In genomic region chr15:37019479-37020433, GRCh38 we compare ENCODE assay signal across 10 cellular contexts.
A peak's percentile ranks its signal among the peaks of the same experiment; 100 is the strongest.
DNase-seq lines count a peak whose midpoint lies in the region; ATAC-seq and TF ChIP-seq lines count a peak whose summit lies in the region.
"Had no signal": no experiment of that assay in that cellular context is flagged by ENCODE, and none has a peak within 500 bp of the region (broad histone marks: within the 10 kb centered on the region; RNA-seq: fewer than 3 reads in every experiment).

No MANE protein-coding gene starts in this region.

- H3K36me3 ChIP-seq in GM06990 (ENCODE audit: control insufficient read depth, insufficient read depth, low read length) (no peaks in the 10 kb centered on the region), endodermal cell (ENCODE audit: control insufficient read depth, insufficient read depth, low read length) (no peaks in the 10 kb centered on the region), thyroid gland (no peaks in the 10 kb centered on the region)

- no peak overlapping the region for H3K9ac ChIP-seq in endodermal cell (ENCODE audit: extremely low read depth, low read length, poor library complexity, severe bottlenecking)

- H3K4me1 Mint-ChIP-seq in endodermal cell, result peaks cover 51% of the 10 kb centered on the region
- H3K4me1 Mint-ChIP-seq in activated naive CD8-positive, alpha-beta T cell treated with anti-CD3 and anti-CD28 coated beads, Interleukin-2, amount 50 U/mL, for 24 hours, result no peaks in the 10 kb centered on the region
- no peaks in the 10 kb centered on the region for H3K4me1 Mint-ChIP-seq in activated naive CD8-positive, alpha-beta T cell treated with anti-CD3 and anti-CD28 coated beads for 36 hours

- intact Hi-C loops in thyroid gland (cut with DNase I), result no loop called here

- no peaks in the 10 kb centered on the region for H3K27me3 Mint-ChIP-seq in endodermal cell (ENCODE audit: insufficient read depth)
- H3K27me3 Mint-ChIP-seq in activated naive CD8-positive, alpha-beta T cell treated with anti-CD3 and anti-CD28 coated beads, Interleukin-2, amount 50 U/mL, for 24 hours, result peaks cover 6% of the 10 kb centered on the region
- peaks cover 11% of the 10 kb centered on the region for H3K27me3 Mint-ChIP-seq in activated naive CD8-positive, alpha-beta T cell treated with anti-CD3 and anti-CD28 coated beads for 36 hours

- no peak for ATAC-seq in activated naive CD8-positive, alpha-beta T cell treated with anti-CD3 and anti-CD28 coated beads, Interleukin-2, amount 50 U/mL, for 24 hours

- H3K36me3 Mint-ChIP-seq in endodermal cell (ENCODE audit: low read depth), result no peaks in the 10 kb centered on the region
- no peaks in the 10 kb centered on the region for H3K36me3 Mint-ChIP-seq in activated naive CD8-positive, alpha-beta T cell treated with anti-CD3 and anti-CD28 coated beads, Interleukin-2, amount 50 U/mL, for 24 hours (ENCODE audit: low read depth)
- no peaks in the 10 kb centered on the region for H3K36me3 Mint-ChIP-seq in activated naive CD8-positive, alpha-beta T cell treated with anti-CD3 and anti-CD28 coated beads for 36 hours

- H3K4me1 ChIP-seq in endodermal cell (ENCODE audit: control insufficient read depth, insufficient read depth, low read length), result no peaks in the 10 kb centered on the region
- H3K4me1 ChIP-seq in thyroid gland, result no peaks in the 10 kb centered on the region

- no peak for TF ChIP-seq CTCF in GM06990 (IDR thresholded peaks at IDR 0.05; ENCODE audit: insufficient read depth, low read length, poor library complexity, severe bottlenecking)
- no peak for TF ChIP-seq CTCF in endodermal cell (conservative IDR thresholded peaks at IDR 0.05)
- TF ChIP-seq CTCF in thyroid gland (IDR thresholded peaks at IDR 0.05), result no peak

- WGBS in endodermal cell (ENCODE audit: insufficient coverage in 1 of 2, insufficient read length in 1 of 2), 2 experiments, result 66 to 86% methylated on average over 12 to 18 of the region's 18 CpGs
- 50 to 53% methylated on average over 18 of the region's 18 CpGs for WGBS in thyroid gland, 2 donors

- peak overlapping the region; percentile 81 for H3K27ac Mint-ChIP-seq in endodermal cell
- no peak overlapping the region for H3K27ac Mint-ChIP-seq in activated naive CD8-positive, alpha-beta T cell treated with anti-CD3 and anti-CD28 coated beads, Interleukin-2, amount 50 U/mL, for 24 hours
- no peak overlapping the region for H3K27ac Mint-ChIP-seq in activated naive CD8-positive, alpha-beta T cell treated with anti-CD3 and anti-CD28 coated beads for 36 hours

- peak overlapping the region; percentile 50 for H3K27ac ChIP-seq in endodermal cell (ENCODE audit: low read depth, low read length)
- no peak overlapping the region for H3K27ac ChIP-seq in thyroid gland

- no peaks in the 10 kb centered on the region for H3K9me3 Mint-ChIP-seq in endodermal cell
- H3K9me3 Mint-ChIP-seq in activated naive CD8-positive, alpha-beta T cell treated with anti-CD3 and anti-CD28 coated beads, Interleukin-2, amount 50 U/mL, for 24 hours, result peaks cover 8% of the 10 kb centered on the region
- peaks cover 2% of the 10 kb centered on the region for H3K9me3 Mint-ChIP-seq in activated naive CD8-positive, alpha-beta T cell treated with anti-CD3 and anti-CD28 coated beads for 36 hours

- DNase-seq in GM06990 (ENCODE audit: extremely low read depth, insufficient read length) (peak; percentile 17), NCI-H510A (lab: John Stamatoyannopoulos, UW) (peak; percentile 28), endodermal cell (no peak), myocyte (ENCODE audit: low read depth) (peak; percentile 30), CD1c-positive myeloid dendritic cell (ENCODE audit: extremely low spot score) (no peak), thyroid gland (no peak)
- DNase-seq in activated naive CD8-positive, alpha-beta T cell treated with anti-CD3 and anti-CD28 coated beads, Interleukin-2, amount 50 U/mL, for 24 hours, result no peak
- DNase-seq in activated naive CD8-positive, alpha-beta T cell treated with anti-CD3 and anti-CD28 coated beads for 36 hours, result no peak
- DNase-seq: DND-41, T-helper 1 cell had no signal

- H3K27me3 ChIP-seq in GM06990 (replicated peaks; ENCODE audit: control insufficient read depth, insufficient read depth, low read length) (no peaks in the 10 kb centered on the region), endodermal cell (ENCODE audit: control insufficient read depth, insufficient read depth, low read length, poor library complexity, severe bottlenecking) (no peaks in the 10 kb centered on the region), thyroid gland (no peaks in the 10 kb centered on the region)

- H3K9me3 ChIP-seq in endodermal cell (ENCODE audit: control insufficient read depth, low read length), result peaks cover 14% of the 10 kb centered on the region
- no peaks in the 10 kb centered on the region for H3K9me3 ChIP-seq in thyroid gland

- no peak overlapping the region for H3K4me3 Mint-ChIP-seq in endodermal cell
- H3K4me3 Mint-ChIP-seq in activated naive CD8-positive, alpha-beta T cell treated with anti-CD3 and anti-CD28 coated beads, Interleukin-2, amount 50 U/mL, for 24 hours, result no peak overlapping the region
- H3K4me3 Mint-ChIP-seq in activated naive CD8-positive, alpha-beta T cell treated with anti-CD3 and anti-CD28 coated beads for 36 hours, result no peak overlapping the region

- TF ChIP-seq POLR2A in thyroid gland (IDR thresholded peaks at IDR 0.05), result no peak

- H3K4me3 ChIP-seq in GM06990 (replicated peaks; ENCODE audit: low read depth, low read length) (no peak overlapping the region; the same call in 1 of the 2 replicates), endodermal cell (ENCODE audit: low read length) (no peak overlapping the region), thyroid gland (replicated peaks in 1 of 3) (no peak overlapping the region)

Comparison
In these comparisons a context has a peak if more than half of its experiments do, and no peak if none do; other contexts are left out.
1. DNase-seq: peak in GM06990 (single experiment), NCI-H510A (single experiment) and myocyte (single experiment); none in endodermal cell (single experiment), activated naive CD8-positive, alpha-beta T cell treated with anti-CD3 and anti-CD28 coated beads, Interleukin-2, amount 50 U/mL, for 24 hours (single experiment), CD1c-positive myeloid dendritic cell (single experiment), thyroid gland (0 of 2) and activated naive CD8-positive, alpha-beta T cell treated with anti-CD3 and anti-CD28 coated beads for 36 hours (single experiment).